Comparison of ENCODE assay signal across 1 cellular context in genomic region chr19:16862826-16863405, GRCh38.
TF ChIP-seq lines count a peak whose summit lies in the region.

No MANE protein-coding gene starts in this region.

TF ChIP-seq in GM12878, 131 proteins besides CTCF, POLR2A, EP300 and RAD21:
- no peak for TF ChIP-seq E4F1 (IDR thresholded peaks at IDR 0.05; ENCODE audit: borderline replicate concordance, partially characterized antibody)
- peak; percentile 73 for TF ChIP-seq ZBTB40 (IDR thresholded peaks at IDR 0.05; ENCODE audit: borderline replicate concordance)
- peak; percentile 66 for TF ChIP-seq RUNX3 (IDR thresholded peaks at IDR 0.05; ENCODE audit: low read length)
